ENCODE assay signal across 9 cellular contexts in genomic region chr7:1473864-1474512, GRCh38. TPM values are rescaled to one million over a fixed set of nuclear protein-coding genes. Genes with fewer than 3 reads are reported as not detected.
DNase-seq lines count a peak whose midpoint lies in the region; ATAC-seq and TF ChIP-seq lines count a peak whose summit lies in the region.
"Had no signal": no experiment of that assay in that cellular context is flagged by ENCODE, and none has a peak within 500 bp of the region (broad histone marks: within the 10 kb centered on the region; RNA-seq: fewer than 3 reads in every experiment).

No MANE protein-coding gene starts in this region.

- H3K9me3 Mint-ChIP-seq in Calu3 (ENCODE audit: low read depth, unreplicated experiment) = no peaks in the 10 kb centered on the region
- no peaks in the 10 kb centered on the region for H3K9me3 Mint-ChIP-seq in activated CD4-positive, alpha-beta T cell treated with anti-CD3 and anti-CD28 coated beads, Interleukin-2, amount 10 ng/mL, durations not matched to agents 24 days and 14 days
- H3K9me3 Mint-ChIP-seq: IgD-negative memory B cell had no signal

- H3K36me3 Mint-ChIP-seq in Calu3 (ENCODE audit: insufficient read depth, unreplicated experiment) = peaks cover 68% of the 10 kb centered on the region
- H3K36me3 Mint-ChIP-seq in activated CD4-positive, alpha-beta T cell treated with anti-CD3 and anti-CD28 coated beads, Interleukin-2, amount 10 ng/mL, durations not matched to agents 24 days and 14 days (ENCODE audit: low read depth) = peaks cover 5% of the 10 kb centered on the region
- H3K36me3 Mint-ChIP-seq: IgD-negative memory B cell had no signal

- H3K27ac Mint-ChIP-seq in Calu3 (ENCODE audit: unreplicated experiment) = peak overlapping the region; percentile 44
- H3K27ac Mint-ChIP-seq in activated CD4-positive, alpha-beta T cell treated with anti-CD3 and anti-CD28 coated beads, Interleukin-2, amount 10 ng/mL, durations not matched to agents 24 days and 14 days = no peak overlapping the region
- H3K27ac Mint-ChIP-seq: IgD-negative memory B cell had no signal

- CTCF ChIA-PET in Calu3 (lab: Charles Lee) = interaction anchor here (0.6 to 1.7 kb wide), 14 partner anchors 11 to 298 kb away, joined by 3 to 11 read pairs (median 4); partner anchors contain the start of genes MICALL2 and TMEM184A

- no peaks in the 10 kb centered on the region for H3K27me3 Mint-ChIP-seq in Calu3 (ENCODE audit: unreplicated experiment)
- no peaks in the 10 kb centered on the region for H3K27me3 Mint-ChIP-seq in activated CD4-positive, alpha-beta T cell treated with anti-CD3 and anti-CD28 coated beads, Interleukin-2, amount 10 ng/mL, durations not matched to agents 24 days and 14 days
- H3K27me3 Mint-ChIP-seq: IgD-negative memory B cell had no signal

- TF ChIP-seq CTCF in Calu3 (IDR thresholded peaks at IDR 0.05; ENCODE audit: unreplicated experiment) = peak; percentile 99

- peak; percentile 98 for DNase-seq in Calu3
- peak; percentile 79 to 95 for DNase-seq in NCI-H526 (lab: John Stamatoyannopoulos, UW)
- DNase-seq in activated CD4-positive, alpha-beta T cell treated with anti-CD3 and anti-CD28 coated beads, Interleukin-2, amount 10 ng/mL, durations not matched to agents 24 days and 14 days = peak; percentile 94
- DNase-seq in cerebellum (ENCODE audit: low spot score) = peak; percentile 90
- peak; percentile 95 for DNase-seq in left kidney (ENCODE audit: low read depth, low spot score)
- DNase-seq in stimulated activated CD4-positive, alpha-beta T cell treated with anti-CD3 and anti-CD28 coated beads, Interleukin-4, amount 100 ng/mL, for 1 hour = peak; percentile 90

- ATAC-seq in HG03175 (IDR thresholded peaks at IDR 0.05; ENCODE audit: unreplicated experiment) = peak; percentile 48
- ATAC-seq in GM18517 (IDR thresholded peaks at IDR 0.05; ENCODE audit: unreplicated experiment) = no peak

- no TSS peak for BruUV-seq in Calu3 (replicated peaks; lab: Mats Ljungman, UMichigan)

- no peaks in the 10 kb centered on the region for H3K4me1 Mint-ChIP-seq in Calu3 (ENCODE audit: low read depth, unreplicated experiment)
- peaks cover 2% of the 10 kb centered on the region for H3K4me1 Mint-ChIP-seq in activated CD4-positive, alpha-beta T cell treated with anti-CD3 and anti-CD28 coated beads, Interleukin-2, amount 10 ng/mL, durations not matched to agents 24 days and 14 days

- no peak overlapping the region for H3K4me3 Mint-ChIP-seq in Calu3 (ENCODE audit: low read depth, unreplicated experiment)
- no peak overlapping the region for H3K4me3 Mint-ChIP-seq in activated CD4-positive, alpha-beta T cell treated with anti-CD3 and anti-CD28 coated beads, Interleukin-2, amount 10 ng/mL, durations not matched to agents 24 days and 14 days
- H3K4me3 Mint-ChIP-seq: IgD-negative memory B cell had no signal

- intact Hi-C loops in Calu3 (cut with micrococcal nuclease; ENCODE audit: unreplicated experiment) = loop anchor here (5.0 kb wide), 1 partner anchor 282 kb away; no protein-coding TSS in a partner anchor
- intact Hi-C loops in activated CD4-positive, alpha-beta T cell treated with anti-CD3 and anti-CD28 coated beads, Interleukin-2, amount 10 ng/mL, durations not matched to agents 24 days and 14 days (cut with micrococcal nuclease) = no loop called here

RNA-seq across cellular contexts. Expression of gene MICALL2, which starts 14.7 kb away (rescaled TPM):
- total RNA-seq in Calu3 (2022) (162 and 176 TPM in 2 replicates), cerebellum (13.5 TPM)
- 1.8 TPM in 2 replicates for total RNA-seq in activated CD4-positive, alpha-beta T cell treated with anti-CD3 and anti-CD28 coated beads, Interleukin-2, amount 10 ng/mL, durations not matched to agents 24 days and 14 days

RNA-seq across cellular contexts. Expression of gene INTS1, which starts 30.2 kb away (rescaled TPM):
- total RNA-seq in Calu3 (2022) = 177 and 192 TPM in 2 replicates
- 89.5 and 94.3 TPM in 2 replicates for total RNA-seq in activated CD4-positive, alpha-beta T cell treated with anti-CD3 and anti-CD28 coated beads, Interleukin-2, amount 10 ng/mL, durations not matched to agents 24 days and 14 days
- total RNA-seq in cerebellum = 31.7 TPM

RNA-seq across cellular contexts. Expression of gene MAFK, which starts 56.5 kb away (rescaled TPM):
- total RNA-seq in Calu3 (2022) (105 and 113 TPM in 2 replicates), cerebellum (3.7 TPM)
- 42.9 and 45.5 TPM in 2 replicates for total RNA-seq in activated CD4-positive, alpha-beta T cell treated with anti-CD3 and anti-CD28 coated beads, Interleukin-2, amount 10 ng/mL, durations not matched to agents 24 days and 14 days

Comparison
In these comparisons a context has a peak if more than half of its experiments do, and no peak if none do; other contexts are left out.
1. RNA of gene MICALL2, which starts 14.7 kb away (total RNA-seq): 162 to 176 TPM in Calu3; 13.5 TPM in cerebellum (single experiment) and 1.8 TPM in activated CD4-positive, alpha-beta T cell treated with anti-CD3 and anti-CD28 coated beads, Interleukin-2, amount 10 ng/mL, durations not matched to agents 24 days and 14 days; every median in the first group is over 10 times any median in the second.
2. Peak in every context shown above with its lines, with median percentiles within 50 percentile points of each other: DNase-seq.